ENCODE assay signal across 17 cellular contexts in the genomic region with DNA sequence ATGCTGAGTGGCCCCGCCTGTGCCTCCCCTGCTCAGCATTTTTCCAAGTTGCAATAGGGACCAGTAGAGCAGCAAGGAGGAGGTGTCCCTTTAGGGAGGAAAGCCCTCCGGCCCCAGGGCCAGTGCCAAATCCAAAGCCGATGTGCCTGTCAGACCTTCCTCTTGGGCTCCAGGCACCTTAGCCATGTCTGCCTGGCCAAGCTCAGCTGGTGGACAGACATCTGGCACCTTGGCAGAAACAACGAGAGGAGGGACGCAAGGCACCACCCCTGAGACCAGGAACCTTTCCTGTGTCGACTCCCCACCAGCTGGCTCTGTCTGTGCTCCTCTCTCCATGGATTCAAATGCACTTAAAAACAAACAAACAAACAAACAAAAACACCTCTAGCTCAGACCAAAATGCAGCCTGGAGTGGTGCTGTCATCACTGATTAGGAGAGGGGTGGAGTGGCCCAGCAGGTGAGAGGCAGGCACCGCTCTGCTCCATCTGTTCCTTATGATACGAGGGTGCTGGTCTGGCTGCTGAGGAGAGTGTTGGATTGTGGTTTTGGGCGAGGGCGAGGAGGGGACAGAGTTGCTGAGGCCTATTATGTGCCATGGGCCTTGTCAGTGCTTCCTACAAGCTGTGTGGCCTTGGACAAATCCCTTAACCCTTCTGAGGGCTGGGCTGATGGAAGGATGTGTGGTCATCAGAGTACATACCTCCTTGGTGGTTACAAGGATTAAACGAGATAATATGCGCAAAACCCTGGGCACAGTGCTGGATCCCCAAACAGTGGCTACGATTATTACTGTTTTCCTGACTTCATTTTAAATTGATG. TPM values are rescaled to one million over a fixed set of nuclear protein-coding genes. Genes with fewer than 3 reads are reported as not detected.
DNase-seq lines count a peak whose midpoint lies in the region; ATAC-seq and TF ChIP-seq lines count a peak whose summit lies in the region.
"Had no signal": no experiment of that assay in that cellular context is flagged by ENCODE, and none has a peak within 500 bp of the region (broad histone marks: within the 10 kb centered on the region; RNA-seq: fewer than 3 reads in every experiment).

No MANE protein-coding gene starts in this region.

- DNase-seq in DMS 273 (lab: John Stamatoyannopoulos, UW; ENCODE audit: unreplicated experiment), result peak; percentile 28
- DNase-seq in DMS 273 treated with DMSO at 0.1 percent for 48 hours (lab: John Stamatoyannopoulos, UW), result no peak
- peak; percentile 27 for DNase-seq in NCI-H524 treated with DMSO at 0.1 percent for 48 hours (lab: John Stamatoyannopoulos, UW)
- DNase-seq in neuronal stem cell (ENCODE audit: low spot score), result no peak
- no peak for DNase-seq in DMS153 treated with DMSO at 0.1 percent for 48 hours (lab: John Stamatoyannopoulos, UW; ENCODE audit: unreplicated experiment)
- no peak for DNase-seq in effector memory CD4-positive, alpha-beta T cell
- DNase-seq: DMS153, MG63, NCI-H1092 treated with DMSO at 0.1 percent for 48 hours, NCI-H510A, Right ventricle myocardium superior had no signal

- H2BK12ac ChIP-seq in neuronal stem cell (ENCODE audit: low read length), result peak overlapping the region; percentile 28

- no peak for ATAC-seq in HG03354 (IDR thresholded peaks at IDR 0.05; ENCODE audit: poor library complexity, severe bottlenecking, unreplicated experiment)
- ATAC-seq: SK-N-SH treated with all-trans-retinoic acid at 6 μM for 48 hours had no signal

- no peak overlapping the region for H3K27ac ChIP-seq in neuronal stem cell (replicated peaks; ENCODE audit: low read length)
- no peak overlapping the region for H3K27ac ChIP-seq in effector memory CD4-positive, alpha-beta T cell (ENCODE audit: insufficient read depth, low read length, poor library complexity, severe bottlenecking)
- H3K27ac ChIP-seq: 22Rv1; BLaER1 treated with 17β-estradiol and CSF1 and Interleukin-3, amounts not matched to agents 10 nM and 100 nM; KMS-11 had no signal

- no peak overlapping the region for H3K18ac ChIP-seq in neuronal stem cell (ENCODE audit: low read length)

- peak overlapping the region; percentile 3 for H3K14ac ChIP-seq in neuronal stem cell (ENCODE audit: low read length)

- H3K4me1 ChIP-seq in neuronal stem cell (ENCODE audit: control insufficient read depth in 2 of 2, insufficient read depth in 1 of 2, low read depth in 1 of 2, low read length in 2 of 2), result peaks cover 0 to 2% of the 10 kb centered on the region in 2 donors
- H3K4me1 ChIP-seq in effector memory CD4-positive, alpha-beta T cell (ENCODE audit: control insufficient read depth, insufficient read depth, low read length, poor library complexity, severe bottlenecking), result no peaks in the 10 kb centered on the region

- no peak overlapping the region for H3K4me3 Mint-ChIP-seq in brain

- H2BK5ac ChIP-seq in neuronal stem cell (ENCODE audit: low read length), result no peak overlapping the region

- H2AK5ac ChIP-seq in neuronal stem cell (ENCODE audit: low read depth, low read length), result no peak overlapping the region

- H3K9me3 ChIP-seq in neuronal stem cell (replicated peaks in 1 of 2; ENCODE audit: control insufficient read depth in 2 of 2, insufficient read depth in 1 of 2, low read depth in 1 of 2, low read length in 2 of 2), result no peaks in the 10 kb centered on the region
- no peaks in the 10 kb centered on the region for H3K9me3 ChIP-seq in effector memory CD4-positive, alpha-beta T cell (ENCODE audit: control insufficient read depth, low read length)
- H3K9me3 ChIP-seq: MG63 had no signal

- TF ChIP-seq CTCF in brain (conservative IDR thresholded peaks at IDR 0.05), result no peak

- H3K9me3 Mint-ChIP-seq in brain, result no peaks in the 10 kb centered on the region

- no peak overlapping the region for H2BK120ac ChIP-seq in neuronal stem cell (ENCODE audit: low read depth, low read length)

- H3K9ac ChIP-seq in neuronal stem cell (ENCODE audit: low read depth, low read length, poor library complexity), result no peak overlapping the region
- H3K9ac ChIP-seq: BLaER1 treated with 17β-estradiol and CSF1 and Interleukin-3, amounts not matched to agents 10 nM and 100 nM; KMS-11 had no signal

- peak overlapping the region; percentile 10 for H3K23ac ChIP-seq in neuronal stem cell (ENCODE audit: low read depth, low read length, poor library complexity)

- H3K4me3 ChIP-seq in neuronal stem cell (ENCODE audit: low read length in 2 of 2), result no peak overlapping the region
- H3K4me3 ChIP-seq in effector memory CD4-positive, alpha-beta T cell (ENCODE audit: insufficient read depth, low read depth, low read length, poor library complexity, severe bottlenecking), result no peak overlapping the region
- H3K4me3 ChIP-seq: BLaER1 treated with 17β-estradiol and CSF1 and Interleukin-3, amounts not matched to agents 10 nM and 100 nM; MG63 had no signal

- H3K36me3 ChIP-seq in neuronal stem cell (replicated peaks in 1 of 2; ENCODE audit: control insufficient read depth in 2 of 2, insufficient read depth in 2 of 2, low read length in 2 of 2), result peaks cover 2 to 10% of the 10 kb centered on the region in 2 donors
- peaks cover 9% of the 10 kb centered on the region for H3K36me3 ChIP-seq in effector memory CD4-positive, alpha-beta T cell (ENCODE audit: control insufficient read depth, insufficient read depth, low read length)
- H3K36me3 ChIP-seq: BLaER1 treated with 17β-estradiol and CSF1 and Interleukin-3, amounts not matched to agents 10 nM and 100 nM; MG63 had no signal

- peak overlapping the region in 4 of 5 experiments; percentile 34 to 78 (median 64) for H3K27ac Mint-ChIP-seq in brain

- no peak overlapping the region for H3K4ac ChIP-seq in neuronal stem cell (ENCODE audit: low read length)

- no peak overlapping the region for H4K91ac ChIP-seq in neuronal stem cell (ENCODE audit: low read depth, low read length, poor library complexity)

- no peaks in the 10 kb centered on the region for H3K27me3 ChIP-seq in neuronal stem cell (ENCODE audit: control insufficient read depth in 3 of 3, insufficient read depth in 3 of 3, low read depth in 1 of 3, low read length in 3 of 3)
- no peaks in the 10 kb centered on the region for H3K27me3 ChIP-seq in effector memory CD4-positive, alpha-beta T cell (replicated peaks; ENCODE audit: control insufficient read depth, insufficient read depth, low read length, poor library complexity, severe bottlenecking)
- H3K27me3 ChIP-seq: MG63 had no signal

- H3K79me1 ChIP-seq in neuronal stem cell (ENCODE audit: low read depth, low read length), result no peaks in the 10 kb centered on the region

- WGBS in neuronal stem cell (ENCODE audit: extremely low coverage in 2 of 2, insufficient read length in 2 of 2, insufficient replicate concordance in 1 of 2), 2 donors, result no CpG with 5 or more reads among the region's 13 CpGs

- H4K8ac ChIP-seq in neuronal stem cell (ENCODE audit: low read depth, low read length), result no peak overlapping the region

- no peak overlapping the region for H2BK15ac ChIP-seq in neuronal stem cell (ENCODE audit: low read length)

- H3K27me3 Mint-ChIP-seq in brain, result peaks cover 3% of the 10 kb centered on the region

- no peak overlapping the region for H3K4me2 ChIP-seq in neuronal stem cell (ENCODE audit: insufficient read depth, low read length, poor library complexity, severe bottlenecking)
- H3K4me2 ChIP-seq: KMS-11 had no signal

- no peak overlapping the region for H2AFZ ChIP-seq in neuronal stem cell (ENCODE audit: low read length)

- H3K4me1 Mint-ChIP-seq in brain, result peaks cover 19% of the 10 kb centered on the region

- H3K36me3 Mint-ChIP-seq in brain, result peaks cover 8% of the 10 kb centered on the region

RNA-seq across cellular contexts. Expression of gene TP53I11, which starts 46.2 kb away (rescaled TPM):
- polyA plus RNA-seq in brain (ENCODE audit: insufficient read depth, low read depth, low replicate concordance), result 75.8 TPM
- polyA plus RNA-seq in neuronal stem cell (2013, experiment 1 of 2), result 235 TPM
- polyA plus RNA-seq in neuronal stem cell (2013, experiment 2 of 2), result 227 TPM

Comparison
In these comparisons a context has a peak if more than half of its experiments do, and no peak if none do; other contexts are left out.
1. DNase-seq: peak in DMS 273 (single experiment) and NCI-H524 treated with DMSO at 0.1 percent for 48 hours (single experiment); none in DMS 273 treated with DMSO at 0.1 percent for 48 hours (single experiment), neuronal stem cell (single experiment), DMS153 treated with DMSO at 0.1 percent for 48 hours (single experiment) and effector memory CD4-positive, alpha-beta T cell (0 of 3).